ENCODE assay signal across 15 cellular contexts in genomic region chr13:114017028-114017630, GRCh38. TPM values are rescaled to one million over a fixed set of nuclear protein-coding genes. Genes with fewer than 3 reads are reported as not detected.
A peak's percentile ranks its signal among the peaks of the same experiment; 100 is the strongest.
DNase-seq lines count a peak whose midpoint lies in the region; ATAC-seq and TF ChIP-seq lines count a peak whose summit lies in the region.
"Had no signal": no experiment of that assay in that cellular context is flagged by ENCODE, and none has a peak within 500 bp of the region (broad histone marks: within the 10 kb centered on the region; RNA-seq: fewer than 3 reads in every experiment).

No MANE protein-coding gene starts in this region.

- peak overlapping the region; percentile 92 for H3K27ac Mint-ChIP-seq in activated T-cell treated with anti-CD3 and anti-CD28 coated beads, Interleukin-2, amount 50 U/mL, for 72 hours
- H3K27ac Mint-ChIP-seq in effector memory CD8-positive, alpha-beta T cell = peak overlapping the region; percentile 28 to 80
- H3K27ac Mint-ChIP-seq in activated T-helper 2 cell treated with anti-CD3 and anti-CD28 coated beads, Interferon-gamma antibody, Interleukin-2, Interleukin-4, amounts not matched to agents 10 μg/mL and 5 μg/mL and 100 μg/mL, durations not matched to agents 14 hours and 24 hours and 36 hours = no peak overlapping the region

- peaks cover 16% of the 10 kb centered on the region for H3K4me1 Mint-ChIP-seq in activated T-cell treated with anti-CD3 and anti-CD28 coated beads, Interleukin-2, amount 50 U/mL, for 72 hours (ENCODE audit: low read depth)
- H3K4me1 Mint-ChIP-seq in effector memory CD8-positive, alpha-beta T cell (ENCODE audit: low read depth in 2 of 2) = no peaks in the 10 kb centered on the region
- no peaks in the 10 kb centered on the region for H3K4me1 Mint-ChIP-seq in activated T-helper 2 cell treated with anti-CD3 and anti-CD28 coated beads, Interferon-gamma antibody, Interleukin-2, Interleukin-4, amounts not matched to agents 10 μg/mL and 5 μg/mL and 100 μg/mL, durations not matched to agents 14 hours and 24 hours and 36 hours (ENCODE audit: low read depth)
- H3K4me1 Mint-ChIP-seq: CD4-positive, CD25-positive, alpha-beta regulatory T cell had no signal

- H3K4me3 Mint-ChIP-seq in activated T-cell treated with anti-CD3 and anti-CD28 coated beads, Interleukin-2, amount 50 U/mL, for 72 hours = no peak overlapping the region
- no peak overlapping the region for H3K4me3 Mint-ChIP-seq in effector memory CD8-positive, alpha-beta T cell
- H3K4me3 Mint-ChIP-seq in activated T-helper 2 cell treated with anti-CD3 and anti-CD28 coated beads, Interferon-gamma antibody, Interleukin-2, Interleukin-4, amounts not matched to agents 10 μg/mL and 5 μg/mL and 100 μg/mL, durations not matched to agents 14 hours and 24 hours and 36 hours (ENCODE audit: low read depth) = no peak overlapping the region

- intact Hi-C loops in activated T-helper 2 cell treated with anti-CD3 and anti-CD28 coated beads, Interferon-gamma antibody, Interleukin-2, Interleukin-4, amounts not matched to agents 10 μg/mL and 5 μg/mL and 100 μg/mL, durations not matched to agents 14 hours and 24 hours and 36 hours (cut with micrococcal nuclease) = no loop called here

- peaks cover 0 to 11% of the 10 kb centered on the region in 2 donors for H3K36me3 Mint-ChIP-seq in activated T-cell treated with anti-CD3 and anti-CD28 coated beads, Interleukin-2, amount 50 U/mL, for 72 hours (ENCODE audit: insufficient read depth in 2 of 2)
- peaks cover 20% of the 10 kb centered on the region for H3K36me3 Mint-ChIP-seq in effector memory CD8-positive, alpha-beta T cell (ENCODE audit: insufficient read depth)
- H3K36me3 Mint-ChIP-seq in activated T-helper 2 cell treated with anti-CD3 and anti-CD28 coated beads, Interferon-gamma antibody, Interleukin-2, Interleukin-4, amounts not matched to agents 10 μg/mL and 5 μg/mL and 100 μg/mL, durations not matched to agents 14 hours and 24 hours and 36 hours (ENCODE audit: low read depth) = peaks cover 3% of the 10 kb centered on the region

- H3K9me3 Mint-ChIP-seq in activated T-cell treated with anti-CD3 and anti-CD28 coated beads, Interleukin-2, amount 50 U/mL, for 72 hours = no peaks in the 10 kb centered on the region
- H3K9me3 Mint-ChIP-seq in effector memory CD8-positive, alpha-beta T cell = no peaks in the 10 kb centered on the region
- H3K9me3 Mint-ChIP-seq in activated T-helper 2 cell treated with anti-CD3 and anti-CD28 coated beads, Interferon-gamma antibody, Interleukin-2, Interleukin-4, amounts not matched to agents 10 μg/mL and 5 μg/mL and 100 μg/mL, durations not matched to agents 14 hours and 24 hours and 36 hours = no peaks in the 10 kb centered on the region
- H3K9me3 Mint-ChIP-seq: CD4-positive, CD25-positive, alpha-beta regulatory T cell had no signal

- no peak for ATAC-seq in activated T-cell treated with anti-CD3 and anti-CD28 coated beads, Interleukin-2, amount 50 U/mL, for 72 hours (replicated peaks in 1 of 2)
- ATAC-seq in effector memory CD8-positive, alpha-beta T cell (replicated peaks) = no peak
- ATAC-seq: mucosa of descending colon, Panc1 had no signal

- TF ChIP-seq CTCF in retinal pigment epithelial cell (conservative IDR thresholded peaks at IDR 0.05; ENCODE audit: low read depth, low read length) = peak; percentile 32

- no peak overlapping the region for H3K4me3 ChIP-seq in retinal pigment epithelial cell (ENCODE audit: low read length)
- H3K4me3 ChIP-seq: ascending aorta, mucosa of descending colon had no signal

- no peak for DNase-seq in activated T-cell treated with anti-CD3 and anti-CD28 coated beads, Interleukin-2, amount 50 U/mL, for 72 hours
- DNase-seq in activated T-cell treated with anti-CD3 and anti-CD28 coated beads, Interleukin-2, amount 50 U/mL, for 48 hours = no peak
- DNase-seq in NCI-H226 (peak; percentile 11), retinal pigment epithelial cell (ENCODE audit: low read depth) (no peak), pons (ENCODE audit: low spot score) (no peak), DMS79 (lab: John Stamatoyannopoulos, UW) (no peak)
- DNase-seq in effector memory CD8-positive, alpha-beta T cell = no peak
- DNase-seq in activated T-helper 2 cell treated with anti-CD3 and anti-CD28 coated beads, Interferon-gamma antibody, Interleukin-2, Interleukin-4, amounts not matched to agents 10 μg/mL and 5 μg/mL and 100 μg/mL, durations not matched to agents 14 hours and 24 hours and 36 hours (ENCODE audit: low spot score) = no peak
- DNase-seq: activated CD4-positive, alpha-beta T cell treated with anti-CD3 and anti-CD28 coated beads for 48 hours; CD4-positive, CD25-positive, alpha-beta regulatory T cell; NCI-H1105 treated with DMSO at 0.1 percent for 48 hours; stimulated activated naive CD4-positive, alpha-beta T cell treated with Interleukin-2 at 50 U/mL for 16 hours had no signal

- H3K27me3 Mint-ChIP-seq in activated T-cell treated with anti-CD3 and anti-CD28 coated beads, Interleukin-2, amount 50 U/mL, for 72 hours (ENCODE audit: low read depth) = no peaks in the 10 kb centered on the region
- H3K27me3 Mint-ChIP-seq in effector memory CD8-positive, alpha-beta T cell = no peaks in the 10 kb centered on the region
- no peaks in the 10 kb centered on the region for H3K27me3 Mint-ChIP-seq in activated T-helper 2 cell treated with anti-CD3 and anti-CD28 coated beads, Interferon-gamma antibody, Interleukin-2, Interleukin-4, amounts not matched to agents 10 μg/mL and 5 μg/mL and 100 μg/mL, durations not matched to agents 14 hours and 24 hours and 36 hours (ENCODE audit: low read depth)
- H3K27me3 Mint-ChIP-seq: CD4-positive, CD25-positive, alpha-beta regulatory T cell had no signal

RNA-seq across cellular contexts. Expression of gene C13orf46, which starts 43.3 kb away (rescaled TPM):
- total RNA-seq in activated T-cell treated with anti-CD3 and anti-CD28 coated beads, Interleukin-2, amount 50 U/mL, for 72 hours = 1 to 10 TPM; 4.6 to 6.9 TPM
- 0.16 and 0.27 TPM in 2 replicates for total RNA-seq in activated T-helper 2 cell treated with anti-CD3 and anti-CD28 coated beads, Interferon-gamma antibody, Interleukin-2, Interleukin-4, amounts not matched to agents 10 μg/mL and 5 μg/mL and 100 μg/mL, durations not matched to agents 14 hours and 24 hours and 36 hours
